ENCODE assay signal across 19 cellular contexts in genomic region chr19:45305421-45305820, GRCh38. TPM values are rescaled to one million over a fixed set of nuclear protein-coding genes. Genes with fewer than 3 reads are reported as not detected.
A peak's percentile ranks its signal among the peaks of the same experiment; 100 is the strongest.
DNase-seq lines count a peak whose midpoint lies in the region; ATAC-seq and TF ChIP-seq lines count a peak whose summit lies in the region.
"Had no signal": no experiment of that assay in that cellular context is flagged by ENCODE, and none has a peak within 500 bp of the region (broad histone marks: within the 10 kb centered on the region; RNA-seq: fewer than 3 reads in every experiment).

No MANE protein-coding gene starts in this region.

- DNase-seq in activated CD8-positive, alpha-beta T cell treated with anti-CD3 and anti-CD28 coated beads for 36 hours = peak; percentile 12
- no peak for DNase-seq in activated CD8-positive, alpha-beta T cell treated with anti-CD3 and anti-CD28 coated beads, Interleukin-2, amount 10 ng/mL, durations not matched to agents 7 days and 5 days
- peak; percentile 45 for DNase-seq in fibroblast of mammary gland (ENCODE audit: low read depth)
- no peak for DNase-seq in effector memory CD8-positive, alpha-beta T cell
- DNase-seq in GDM1 (lab: John Stamatoyannopoulos, UW) = no peak
- DNase-seq in stimulated activated CD4-positive, alpha-beta T cell treated with anti-CD3 and anti-CD28 coated beads, Interleukin-4, amount 100 ng/mL, for 4 hours = no peak
- DNase-seq: 8988T; activated T-cell treated with anti-CD3 and anti-CD28 coated beads, Interleukin-2, amount 50 U/mL, for 72 hours; central memory CD4-positive, alpha-beta T cell; glutamatergic neuron; NCI-H1694; stimulated activated CD4-positive, alpha-beta T cell treated with anti-CD3 and anti-CD28 coated beads, Interleukin-12 subunit alpha, Interleukin-12 subunit beta, amount 100 ng/mL, for 4 hours; stimulated activated naive CD4-positive, alpha-beta T cell treated with Interleukin-2 at 50 U/mL for 16 hours; transverse colon had no signal

- POLR2A ChIA-PET in activated CD8-positive, alpha-beta T cell treated with anti-CD3 and anti-CD28 coated beads for 36 hours (lab: Charles Lee) = no interaction called here
- POLR2A ChIA-PET in activated CD8-positive, alpha-beta T cell treated with anti-CD3 and anti-CD28 coated beads, Interleukin-2, amount 10 ng/mL, durations not matched to agents 7 days and 5 days (lab: Charles Lee) = no interaction called here

- intact Hi-C loops in activated CD8-positive, alpha-beta T cell treated with anti-CD3 and anti-CD28 coated beads for 36 hours (cut with micrococcal nuclease) = no loop called here

- no peaks in the 10 kb centered on the region for H3K4me1 Mint-ChIP-seq in activated CD8-positive, alpha-beta T cell treated with anti-CD3 and anti-CD28 coated beads for 36 hours (ENCODE audit: low read depth)
- no peaks in the 10 kb centered on the region for H3K4me1 Mint-ChIP-seq in activated CD8-positive, alpha-beta T cell treated with anti-CD3 and anti-CD28 coated beads, Interleukin-2, amount 10 ng/mL, durations not matched to agents 7 days and 5 days (ENCODE audit: low read depth)
- peaks cover 5 to 8% of the 10 kb centered on the region in 2 donors for H3K4me1 Mint-ChIP-seq in effector memory CD8-positive, alpha-beta T cell (ENCODE audit: low read depth in 2 of 2)

- H3K36me3 ChIP-seq in skeletal muscle tissue (ENCODE audit: control insufficient read depth in 3 of 3, insufficient read depth in 3 of 3, low read length in 3 of 3) = peaks cover 37 to 48% (median 39%) of the 10 kb centered on the region in 3 donors
- H3K36me3 ChIP-seq: transverse colon had no signal

- H3K9me3 ChIP-seq in skeletal muscle tissue (ENCODE audit: control insufficient read depth in 3 of 3, low read length in 3 of 3) = peaks cover 0 to 2% (median 0%) of the 10 kb centered on the region in 3 donors
- H3K9me3 ChIP-seq: transverse colon had no signal

- H3K27me3 Mint-ChIP-seq in activated CD8-positive, alpha-beta T cell treated with anti-CD3 and anti-CD28 coated beads for 36 hours = no peaks in the 10 kb centered on the region
- no peaks in the 10 kb centered on the region for H3K27me3 Mint-ChIP-seq in activated CD8-positive, alpha-beta T cell treated with anti-CD3 and anti-CD28 coated beads, Interleukin-2, amount 10 ng/mL, durations not matched to agents 7 days and 5 days (ENCODE audit: low read depth)
- no peaks in the 10 kb centered on the region for H3K27me3 Mint-ChIP-seq in effector memory CD8-positive, alpha-beta T cell

- H3K4me1 ChIP-seq in skeletal muscle tissue (ENCODE audit: control insufficient read depth in 3 of 3, insufficient read depth in 3 of 3, low read length in 3 of 3) = peaks cover 17 to 24% (median 19%) of the 10 kb centered on the region in 3 donors
- H3K4me1 ChIP-seq: transverse colon had no signal

- no peak for ATAC-seq in activated CD8-positive, alpha-beta T cell treated with anti-CD3 and anti-CD28 coated beads for 36 hours
- ATAC-seq in activated CD8-positive, alpha-beta T cell treated with anti-CD3 and anti-CD28 coated beads, Interleukin-2, amount 10 ng/mL, durations not matched to agents 7 days and 5 days = no peak
- ATAC-seq in SK-N-SH treated with all-trans-retinoic acid at 6 μM for 48 hours = peak; percentile 31; the same call in 2 of the 3 replicates
- no peak for ATAC-seq in effector memory CD8-positive, alpha-beta T cell (replicated peaks)
- ATAC-seq: activated T-cell treated with anti-CD3 and anti-CD28 coated beads, Interleukin-2, amount 50 U/mL, for 72 hours had no signal

- H3K36me3 Mint-ChIP-seq in activated CD8-positive, alpha-beta T cell treated with anti-CD3 and anti-CD28 coated beads for 36 hours (ENCODE audit: low read depth) = no peaks in the 10 kb centered on the region
- no peaks in the 10 kb centered on the region for H3K36me3 Mint-ChIP-seq in activated CD8-positive, alpha-beta T cell treated with anti-CD3 and anti-CD28 coated beads, Interleukin-2, amount 10 ng/mL, durations not matched to agents 7 days and 5 days (ENCODE audit: low read depth)
- H3K36me3 Mint-ChIP-seq in effector memory CD8-positive, alpha-beta T cell (ENCODE audit: insufficient read depth) = peaks cover 17% of the 10 kb centered on the region

- peak overlapping the region; percentile 63 for H3K27ac ChIP-seq in skeletal muscle tissue (ENCODE audit: low read depth, low read length)
- H3K27ac ChIP-seq: transverse colon had no signal

- TF ChIP-seq CTCF in activated CD8-positive, alpha-beta T cell treated with anti-CD3 and anti-CD28 coated beads for 36 hours (IDR thresholded peaks at IDR 0.05) = no peak
- no peak for TF ChIP-seq CTCF in fibroblast of mammary gland (conservative IDR thresholded peaks at IDR 0.05; ENCODE audit: control insufficient read depth, insufficient read depth, low read depth, low read length)

- H3K9me3 Mint-ChIP-seq in activated CD8-positive, alpha-beta T cell treated with anti-CD3 and anti-CD28 coated beads for 36 hours = no peaks in the 10 kb centered on the region
- H3K9me3 Mint-ChIP-seq in activated CD8-positive, alpha-beta T cell treated with anti-CD3 and anti-CD28 coated beads, Interleukin-2, amount 10 ng/mL, durations not matched to agents 7 days and 5 days (ENCODE audit: insufficient read depth) = no peaks in the 10 kb centered on the region
- no peaks in the 10 kb centered on the region for H3K9me3 Mint-ChIP-seq in effector memory CD8-positive, alpha-beta T cell
- H3K9me3 Mint-ChIP-seq: nephron had no signal

- H3K4me3 ChIP-seq in fibroblast of mammary gland (ENCODE audit: control insufficient read depth, low read depth, low read length) (no peak overlapping the region), skeletal muscle tissue (ENCODE audit: low read length in 3 of 3) (no peak overlapping the region)
- H3K4me3 ChIP-seq: transverse colon had no signal

- H3K9ac ChIP-seq in skeletal muscle tissue (ENCODE audit: low read depth in 1 of 3, low read length in 3 of 3) = no peak overlapping the region

- CTCF ChIA-PET in activated CD8-positive, alpha-beta T cell treated with anti-CD3 and anti-CD28 coated beads for 36 hours (lab: Charles Lee) = no interaction called here
- CTCF ChIA-PET in activated CD8-positive, alpha-beta T cell treated with anti-CD3 and anti-CD28 coated beads, Interleukin-2, amount 10 ng/mL, durations not matched to agents 7 days and 5 days (lab: Charles Lee) = no interaction called here

- H3K4me3 Mint-ChIP-seq in activated CD8-positive, alpha-beta T cell treated with anti-CD3 and anti-CD28 coated beads for 36 hours = no peak overlapping the region
- H3K4me3 Mint-ChIP-seq in activated CD8-positive, alpha-beta T cell treated with anti-CD3 and anti-CD28 coated beads, Interleukin-2, amount 10 ng/mL, durations not matched to agents 7 days and 5 days = no peak overlapping the region
- H3K4me3 Mint-ChIP-seq in effector memory CD8-positive, alpha-beta T cell = no peak overlapping the region
- H3K4me3 Mint-ChIP-seq: activated T-cell treated with anti-CD3 and anti-CD28 coated beads, Interleukin-2, amount 50 U/mL, for 72 hours; nephron had no signal

- H3K27me3 ChIP-seq in skeletal muscle tissue (ENCODE audit: control insufficient read depth in 3 of 3, insufficient read depth in 3 of 3, low read length in 3 of 3) = no peaks in the 10 kb centered on the region
- H3K27me3 ChIP-seq: transverse colon had no signal

- no peak overlapping the region for H3K27ac Mint-ChIP-seq in activated CD8-positive, alpha-beta T cell treated with anti-CD3 and anti-CD28 coated beads for 36 hours
- H3K27ac Mint-ChIP-seq in activated CD8-positive, alpha-beta T cell treated with anti-CD3 and anti-CD28 coated beads, Interleukin-2, amount 10 ng/mL, durations not matched to agents 7 days and 5 days = no peak overlapping the region
- H3K27ac Mint-ChIP-seq in effector memory CD8-positive, alpha-beta T cell = peak overlapping the region in 1 of 2 donors; percentile 2
- H3K27ac Mint-ChIP-seq: activated T-cell treated with anti-CD3 and anti-CD28 coated beads, Interleukin-2, amount 50 U/mL, for 72 hours; nephron; progenitor cell of endocrine pancreas had no signal

TF ChIP-seq in SK-N-SH treated with all-trans-retinoic acid at 6 μM for 48 hours, 23 proteins besides CTCF, POLR2A, EP300 and RAD21 (continues in another document):
- TF ChIP-seq, protein P1, sequence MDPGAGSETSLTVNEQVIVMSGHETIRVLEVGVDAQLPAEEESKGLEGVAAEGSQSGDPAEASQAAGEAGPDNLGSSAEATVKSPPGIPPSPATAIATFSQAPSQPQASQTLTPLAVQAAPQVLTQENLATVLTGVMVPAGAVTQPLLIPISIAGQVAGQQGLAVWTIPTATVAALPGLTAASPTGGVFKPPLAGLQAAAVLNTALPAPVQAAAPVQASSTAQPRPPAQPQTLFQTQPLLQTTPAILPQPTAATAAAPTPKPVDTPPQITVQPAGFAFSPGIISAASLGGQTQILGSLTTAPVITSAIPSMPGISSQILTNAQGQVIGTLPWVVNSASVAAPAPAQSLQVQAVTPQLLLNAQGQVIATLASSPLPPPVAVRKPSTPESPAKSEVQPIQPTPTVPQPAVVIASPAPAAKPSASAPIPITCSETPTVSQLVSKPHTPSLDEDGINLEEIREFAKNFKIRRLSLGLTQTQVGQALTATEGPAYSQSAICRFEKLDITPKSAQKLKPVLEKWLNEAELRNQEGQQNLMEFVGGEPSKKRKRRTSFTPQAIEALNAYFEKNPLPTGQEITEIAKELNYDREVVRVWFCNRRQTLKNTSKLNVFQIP (CRISPR knock-in tag; IDR thresholded peaks at IDR 0.05; ENCODE audit: borderline replicate concordance, low read depth) = no peak
- TF ChIP-seq OSR1 (CRISPR knock-in tag; IDR thresholded peaks at IDR 0.05) (no peak), ZFP30 (CRISPR knock-in tag; IDR thresholded peaks at IDR 0.05) (no peak), PPARA (CRISPR knock-in tag; IDR thresholded peaks at IDR 0.05; ENCODE audit: borderline replicate concordance) (no peak), GLIS3 (CRISPR knock-in tag; IDR thresholded peaks at IDR 0.05) (no peak), ZNF8 (CRISPR knock-in tag; IDR thresholded peaks at IDR 0.05) (no peak), RARB (CRISPR knock-in tag; IDR thresholded peaks at IDR 0.05) (no peak), ZFP3 (CRISPR knock-in tag; IDR thresholded peaks at IDR 0.05) (no peak), ESRRG (CRISPR knock-in tag; IDR thresholded peaks at IDR 0.05) (no peak), SNAI2 (CRISPR knock-in tag; IDR thresholded peaks at IDR 0.05) (no peak)

RNA-seq across cellular contexts. Expression of gene CKM, which starts 17.3 kb away (rescaled TPM):
- total RNA-seq in activated CD8-positive, alpha-beta T cell treated with anti-CD3 and anti-CD28 coated beads for 36 hours = not detected
- total RNA-seq in activated CD8-positive, alpha-beta T cell treated with anti-CD3 and anti-CD28 coated beads, Interleukin-2, amount 10 ng/mL, durations not matched to agents 7 days and 5 days = not detected
- total RNA-seq in skeletal muscle tissue = 3,746 TPM
- total RNA-seq: activated T-cell treated with anti-CD3 and anti-CD28 coated beads, Interleukin-2, amount 50 U/mL, for 72 hours; progenitor cell of endocrine pancreas; T-helper 1 cell treated with Interleukin-12 subunit alpha and Interleukin-12 subunit beta and Interleukin-4 antibody, amounts not matched to agents 30 ng/mL and 1 ng/mL, for 36 hours had no signal

RNA-seq across cellular contexts. Expression of gene KLC3, which starts 35.1 kb away (rescaled TPM):
- not detected for total RNA-seq in activated CD8-positive, alpha-beta T cell treated with anti-CD3 and anti-CD28 coated beads for 36 hours
- not detected for total RNA-seq in activated CD8-positive, alpha-beta T cell treated with anti-CD3 and anti-CD28 coated beads, Interleukin-2, amount 10 ng/mL, durations not matched to agents 7 days and 5 days
- total RNA-seq in skeletal muscle tissue = 0.52 TPM
- total RNA-seq: T-helper 1 cell treated with Interleukin-12 subunit alpha and Interleukin-12 subunit beta and Interleukin-4 antibody, amounts not matched to agents 30 ng/mL and 1 ng/mL, for 36 hours; transverse colon had no signal

RNA-seq across cellular contexts. Expression of gene MARK4, which starts 54.4 kb away (rescaled TPM):
- total RNA-seq in activated CD8-positive, alpha-beta T cell treated with anti-CD3 and anti-CD28 coated beads for 36 hours = 10 to 100 TPM; 18.5 to 19.9 TPM
- 10 to 100 TPM; 18.3 to 18.5 TPM for total RNA-seq in activated CD8-positive, alpha-beta T cell treated with anti-CD3 and anti-CD28 coated beads, Interleukin-2, amount 10 ng/mL, durations not matched to agents 7 days and 5 days
- total RNA-seq in skeletal muscle tissue = 15.7 TPM

Comparison
In these comparisons a context has a peak if more than half of its experiments do, and no peak if none do; other contexts are left out.
1. DNase-seq: peak in activated CD8-positive, alpha-beta T cell treated with anti-CD3 and anti-CD28 coated beads for 36 hours (single experiment) and fibroblast of mammary gland (single experiment); none in activated CD8-positive, alpha-beta T cell treated with anti-CD3 and anti-CD28 coated beads, Interleukin-2, amount 10 ng/mL, durations not matched to agents 7 days and 5 days (single experiment), effector memory CD8-positive, alpha-beta T cell (0 of 3), GDM1 (single experiment) and stimulated activated CD4-positive, alpha-beta T cell treated with anti-CD3 and anti-CD28 coated beads, Interleukin-4, amount 100 ng/mL, for 4 hours (0 of 2).
2. RNA of gene CKM, which starts 17.3 kb away (total RNA-seq): 3,746 TPM in skeletal muscle tissue (single experiment); not detected in activated CD8-positive, alpha-beta T cell treated with anti-CD3 and anti-CD28 coated beads for 36 hours and not detected in activated CD8-positive, alpha-beta T cell treated with anti-CD3 and anti-CD28 coated beads, Interleukin-2, amount 10 ng/mL, durations not matched to agents 7 days and 5 days; every median in the first group is over 1,000 times any median in the second.